In the genomic region with DNA sequence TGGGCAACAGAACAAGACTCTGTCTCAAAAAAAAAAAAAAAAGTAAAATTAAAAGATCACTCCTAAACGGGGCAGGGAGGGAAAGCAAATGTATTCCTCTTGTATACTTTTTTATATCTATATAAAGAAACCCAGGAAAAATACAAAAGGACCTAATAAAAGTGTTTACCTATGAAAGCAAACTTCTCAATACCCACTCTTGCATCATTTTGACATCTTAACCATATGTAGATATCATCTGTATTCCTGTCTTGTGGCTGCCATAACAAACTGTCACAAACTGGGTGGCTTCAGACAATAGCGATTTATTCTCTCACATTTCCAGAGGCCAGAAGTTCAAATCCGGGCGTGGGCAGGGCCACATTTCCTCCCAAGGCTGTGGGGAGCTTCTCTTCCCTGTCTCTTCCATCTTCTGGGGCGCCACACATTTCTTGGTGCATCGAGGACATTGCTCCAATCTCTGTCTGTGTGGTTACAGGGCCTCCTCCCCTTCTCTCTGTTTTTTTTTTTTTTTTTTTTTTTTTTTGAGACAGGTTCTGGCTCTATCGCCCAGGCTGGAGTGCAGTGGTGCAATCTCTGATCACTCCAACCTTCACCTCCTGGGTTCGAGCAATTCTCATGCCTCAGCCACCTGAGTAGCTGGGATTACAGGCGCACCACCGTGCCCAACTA, we compare ENCODE assay signal across 24 cellular contexts. TPM values are rescaled to one million over a fixed set of nuclear protein-coding genes. Genes with fewer than 3 reads are reported as not detected.
"Had no signal": no experiment of that assay in that cellular context is flagged by ENCODE, and none has a peak within 500 bp of the region (broad histone marks: within the 10 kb centered on the region; RNA-seq: fewer than 3 reads in every experiment).

No MANE protein-coding gene starts in this region.

- H3K4me3 ChIP-seq: breast epithelium, hepatocyte, transverse colon, vagina had no signal

- H3K27me3 ChIP-seq: breast epithelium, hepatocyte, neutrophil, transverse colon, vagina had no signal

- H3K36me3 ChIP-seq: breast epithelium, neutrophil, transverse colon, vagina had no signal

- H3K4me2 ChIP-seq: hepatocyte had no signal

- H3K27ac Mint-ChIP-seq: activated T-helper 17 cell treated with anti-CD3 and anti-CD28 coated beads, Interleukin-2, amount 50 U/mL, for 72 hours; memory B cell; stimulated activated naive B cell treated with anti-CD40 and anti-IgM and Interleukin-4, amounts not matched to agents 10 μg/mL and 1 μg/mL and 100 μg/mL, for 72 hours; T-helper 1 cell treated with Interleukin-12 subunit alpha and Interleukin-12 subunit beta and Interleukin-4 antibody, amounts not matched to agents 30 μg/mL and 1 μg/mL, for 36 hours had no signal

- DNase-seq: activated naive CD4-positive, alpha-beta T cell treated with Interleukin-2 at 50 U/mL for 16 hours; activated T-cell treated with anti-CD3 and anti-CD28 coated beads for 4 hours; anterior cingulate cortex; naive thymus-derived CD8-positive, alpha-beta T cell; stimulated activated CD4-positive, alpha-beta T cell treated with anti-CD3 and anti-CD28 coated beads, Interleukin-2, amount 100 ng/mL, for 48 hours; stimulated activated naive B cell treated with anti-CD40 and anti-IgM and Interleukin-4, amounts not matched to agents 10 μg/mL and 1 μg/mL and 100 μg/mL, for 72 hours; transverse colon had no signal

- H3K9ac ChIP-seq: parathyroid adenoma had no signal

- H3K27ac ChIP-seq: breast epithelium, hepatocyte, neutrophil, parathyroid adenoma had no signal

- H3K36me3 Mint-ChIP-seq: memory B cell; naive thymus-derived CD8-positive, alpha-beta T cell; stimulated activated naive B cell treated with anti-CD40 and anti-IgM and Interleukin-4, amounts not matched to agents 10 μg/mL and 1 μg/mL and 100 μg/mL, for 72 hours had no signal

- ATAC-seq: activated CD4-positive, CD25-positive, alpha-beta regulatory T cell treated with anti-CD3 and anti-CD28 coated beads, Interleukin-2, amount 50 U/mL, for 24 hours; activated T-helper 17 cell treated with anti-CD3 and anti-CD28 coated beads, Interleukin-2, amount 50 U/mL, for 72 hours; left lobe of liver; naive thymus-derived CD8-positive, alpha-beta T cell; stimulated activated naive B cell treated with anti-CD40 and anti-IgM and Interleukin-4, amounts not matched to agents 10 μg/mL and 1 μg/mL and 100 μg/mL, for 72 hours had no signal

- FAIRE-seq: keratinocyte, TTC549 had no signal

- H3K9me3 ChIP-seq: breast epithelium, neutrophil, transverse colon, vagina had no signal

- H3K4me3 Mint-ChIP-seq: activated T-helper 17 cell treated with anti-CD3 and anti-CD28 coated beads, Interleukin-2, amount 50 U/mL, for 72 hours; memory B cell; naive thymus-derived CD8-positive, alpha-beta T cell; stimulated activated naive B cell treated with anti-CD40 and anti-IgM and Interleukin-4, amounts not matched to agents 10 μg/mL and 1 μg/mL and 100 μg/mL, for 72 hours; T-helper 1 cell treated with Interleukin-12 subunit alpha and Interleukin-12 subunit beta and Interleukin-4 antibody, amounts not matched to agents 30 μg/mL and 1 μg/mL, for 36 hours had no signal

- H3K79me2 ChIP-seq: hepatocyte, parathyroid adenoma had no signal

- H3K27me3 Mint-ChIP-seq: activated T-helper 17 cell treated with anti-CD3 and anti-CD28 coated beads, Interleukin-2, amount 50 U/mL, for 72 hours had no signal

- H3K9me3 Mint-ChIP-seq: activated T-helper 17 cell treated with anti-CD3 and anti-CD28 coated beads, Interleukin-2, amount 50 U/mL, for 72 hours; memory B cell; naive thymus-derived CD8-positive, alpha-beta T cell; T-helper 1 cell treated with Interleukin-12 subunit alpha and Interleukin-12 subunit beta and Interleukin-4 antibody, amounts not matched to agents 30 μg/mL and 1 μg/mL, for 36 hours had no signal

- H2AFZ ChIP-seq: hepatocyte, parathyroid adenoma had no signal

RNA-seq across cellular contexts. Expression of gene IL17B, which starts 58.4 kb away (rescaled TPM):
- total RNA-seq: activated CD8-positive, alpha-beta memory T cell treated with anti-CD3 and anti-CD28 coated beads for 36 hours; activated T-helper 17 cell treated with anti-CD3 and anti-CD28 coated beads, Interleukin-2, amount 50 U/mL, for 72 hours; dermis microvascular lymphatic vessel endothelial cell; epithelial cell of proximal tubule; hepatocyte; left lobe of liver; naive thymus-derived CD8-positive, alpha-beta T cell; renal cortical epithelial cell; subcutaneous adipose tissue; transverse colon had no signal
- polyA plus RNA-seq: hepatocyte; keratinocyte; naive thymus-derived CD8-positive, alpha-beta T cell had no signal
